In genomic region chr3:124298951-124299350, GRCh38 we compare ENCODE assay signal across 12 cellular contexts.
DNase-seq lines count a peak whose midpoint lies in the region; ATAC-seq and TF ChIP-seq lines count a peak whose summit lies in the region.
"Had no signal": no experiment of that assay in that cellular context is flagged by ENCODE, and none has a peak within 500 bp of the region (broad histone marks: within the 10 kb centered on the region; RNA-seq: fewer than 3 reads in every experiment).

No MANE protein-coding gene starts in this region.

- no peaks in the 10 kb centered on the region for H3K9me3 ChIP-seq in testis
- H3K9me3 ChIP-seq: colonic mucosa had no signal

- no peak overlapping the region for H3K4me3 Mint-ChIP-seq in activated CD4-positive, alpha-beta T cell treated with anti-CD3 and anti-CD28 coated beads, Interleukin-2, amount 10 ng/mL, durations not matched to agents 24 days and 14 days
- H3K4me3 Mint-ChIP-seq: activated naive CD8-positive, alpha-beta T cell; type B pancreatic cell had no signal

- no peak for TF ChIP-seq POLR2A in testis (IDR thresholded peaks at IDR 0.05)

- no peak overlapping the region for H3K27ac Mint-ChIP-seq in activated CD4-positive, alpha-beta T cell treated with anti-CD3 and anti-CD28 coated beads, Interleukin-2, amount 10 ng/mL, durations not matched to agents 24 days and 14 days
- H3K27ac Mint-ChIP-seq: activated naive CD8-positive, alpha-beta T cell; type B pancreatic cell had no signal

- intact Hi-C loops in activated CD4-positive, alpha-beta T cell treated with anti-CD3 and anti-CD28 coated beads, Interleukin-2, amount 10 ng/mL, durations not matched to agents 24 days and 14 days (cut with micrococcal nuclease), result no loop called here
- intact Hi-C loops in testis (cut with DNase I; ENCODE audit: low total_unique reads), result no loop called here

- ATAC-seq in HG03108 (IDR thresholded peaks at IDR 0.05; ENCODE audit: unreplicated experiment) (no peak), HG02759 (IDR thresholded peaks at IDR 0.05; ENCODE audit: unreplicated experiment) (no peak)

- peak; percentile 28 for DNase-seq in activated CD4-positive, alpha-beta T cell treated with anti-CD3 and anti-CD28 coated beads, Interleukin-2, amount 10 ng/mL, durations not matched to agents 24 days and 14 days
- no peak for DNase-seq in activated CD4-positive, alpha-beta T cell treated with anti-CD3 and anti-CD28 coated beads, Interleukin-2, amount 50 U/mL, for 48 hours
- peak; percentile 31 to 83 for DNase-seq in NCI-H524 (lab: John Stamatoyannopoulos, UW)
- DNase-seq in glomerular visceral epithelial cell (ENCODE audit: extremely low spot score), result peak; percentile 93
- DNase-seq in testis, result peak; percentile 55
- DNase-seq in activated CD8-positive, alpha-beta memory T cell treated with anti-CD3 and anti-CD28 coated beads, Interleukin-2, amount 50 U/mL, for 4 hours, result no peak
- DNase-seq: colonic mucosa, H7 had no signal

- peaks cover 22% of the 10 kb centered on the region for H3K4me1 ChIP-seq in testis
- H3K4me1 ChIP-seq: colonic mucosa had no signal

- no peaks in the 10 kb centered on the region for H3K27me3 ChIP-seq in testis
- H3K27me3 ChIP-seq: colonic mucosa had no signal

- peak overlapping the region in 1 of 2 donors; percentile 66 for H3K27ac ChIP-seq in testis
- H3K27ac ChIP-seq: colonic mucosa had no signal

- TF ChIP-seq CTCF in testis (IDR thresholded peaks at IDR 0.05), result no peak

- no peaks in the 10 kb centered on the region for H3K36me3 Mint-ChIP-seq in activated CD4-positive, alpha-beta T cell treated with anti-CD3 and anti-CD28 coated beads, Interleukin-2, amount 10 ng/mL, durations not matched to agents 24 days and 14 days (ENCODE audit: low read depth)
- H3K36me3 Mint-ChIP-seq: activated naive CD8-positive, alpha-beta T cell had no signal

- no peaks in the 10 kb centered on the region for H3K4me1 Mint-ChIP-seq in activated CD4-positive, alpha-beta T cell treated with anti-CD3 and anti-CD28 coated beads, Interleukin-2, amount 10 ng/mL, durations not matched to agents 24 days and 14 days

- no peaks in the 10 kb centered on the region for H3K9me3 Mint-ChIP-seq in activated CD4-positive, alpha-beta T cell treated with anti-CD3 and anti-CD28 coated beads, Interleukin-2, amount 10 ng/mL, durations not matched to agents 24 days and 14 days
- H3K9me3 Mint-ChIP-seq: type B pancreatic cell had no signal

- no peak overlapping the region for H3K4me3 ChIP-seq in testis
- H3K4me3 ChIP-seq: colonic mucosa had no signal

- H3K36me3 ChIP-seq in testis (ENCODE audit: low read depth, missing control alignments), result no peaks in the 10 kb centered on the region
- H3K36me3 ChIP-seq: colonic mucosa had no signal

- H3K27me3 Mint-ChIP-seq in activated CD4-positive, alpha-beta T cell treated with anti-CD3 and anti-CD28 coated beads, Interleukin-2, amount 10 ng/mL, durations not matched to agents 24 days and 14 days, result no peaks in the 10 kb centered on the region

- 36 to 59% methylated on average over 4 to 6 of the region's 6 CpGs for WGBS in testis, 2 donors

Comparison
In these comparisons a context has a peak if more than half of its experiments do, and no peak if none do; other contexts are left out.
1. DNase-seq: peak in activated CD4-positive, alpha-beta T cell treated with anti-CD3 and anti-CD28 coated beads, Interleukin-2, amount 10 ng/mL, durations not matched to agents 24 days and 14 days (single experiment), NCI-H524 (2 of 2), glomerular visceral epithelial cell (single experiment) and testis (single experiment); none in activated CD4-positive, alpha-beta T cell treated with anti-CD3 and anti-CD28 coated beads, Interleukin-2, amount 50 U/mL, for 48 hours (0 of 2) and activated CD8-positive, alpha-beta memory T cell treated with anti-CD3 and anti-CD28 coated beads, Interleukin-2, amount 50 U/mL, for 4 hours (single experiment).